Comparison of ENCODE assay signal across 8 cellular contexts in the genomic region with DNA sequence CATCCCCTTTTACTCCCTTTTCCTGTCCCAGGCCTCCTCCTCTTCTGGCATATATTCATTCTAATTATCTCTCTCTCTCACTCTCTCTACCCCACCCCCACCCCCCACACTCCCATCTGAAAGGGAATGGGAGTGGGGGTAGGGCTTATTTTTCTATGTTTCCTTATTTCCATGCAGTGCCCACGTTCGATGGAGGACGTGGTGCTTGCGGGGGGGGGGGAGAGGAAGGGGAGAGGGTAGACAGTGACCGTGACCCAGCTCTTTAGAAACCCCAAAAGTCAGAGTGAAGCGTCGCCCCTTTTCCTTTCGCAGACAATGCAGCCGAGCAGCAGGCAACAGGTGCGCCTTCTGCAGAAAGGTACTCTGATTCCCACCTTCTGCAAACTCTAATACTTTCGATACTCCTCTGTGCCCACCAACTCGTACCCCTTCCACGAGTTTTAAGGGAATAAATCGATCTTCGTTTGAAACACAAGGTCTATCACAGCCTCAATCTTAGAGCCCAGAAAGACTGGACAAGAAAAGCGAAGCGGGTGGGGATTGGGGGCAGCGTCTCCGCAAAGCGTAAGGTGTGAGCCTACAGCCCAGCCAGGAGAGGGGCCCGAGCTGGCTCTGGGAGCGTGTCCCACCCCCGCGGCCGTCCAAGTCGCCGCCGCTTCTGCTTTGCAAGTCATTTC. TPM values are rescaled to one million over a fixed set of nuclear protein-coding genes. Genes with fewer than 3 reads are reported as not detected.
DNase-seq lines count a peak whose midpoint lies in the region; ATAC-seq and TF ChIP-seq lines count a peak whose summit lies in the region.

No MANE protein-coding gene starts in this region.

- H3K4me1 Mint-ChIP-seq in chondrocyte (ENCODE audit: low read depth), result peaks cover 32% of the 10 kb centered on the region

- peak overlapping the region; percentile 99 for H3K4me2 ChIP-seq in PC-3 (ENCODE audit: low read length)

- H3K27ac ChIP-seq in PC-3 (ENCODE audit: low read length), result peak overlapping the region; percentile 97
- peak overlapping the region; percentile 88 for H3K27ac ChIP-seq in mesodermal cell (ENCODE audit: low read depth, low read length, severe bottlenecking)
- H3K27ac ChIP-seq in urinary bladder (ENCODE audit: low read depth), result peak overlapping the region; percentile 99

- H3K36me3 ChIP-seq in PC-3 (ENCODE audit: low read depth, low read length) (no peaks in the 10 kb centered on the region), mesodermal cell (ENCODE audit: control insufficient read depth, insufficient read depth, low read length) (no peaks in the 10 kb centered on the region), urinary bladder (ENCODE audit: insufficient read depth) (no peaks in the 10 kb centered on the region)

- DNase-seq in activated naive CD4-positive, alpha-beta T cell treated with Interleukin-2 at 50 U/mL for 16 hours, result peak; percentile 64
- DNase-seq in activated naive CD4-positive, alpha-beta T cell (lab: John Stamatoyannopoulos, UW), result no peak
- DNase-seq in PC-3 (peak; percentile 30), chondrocyte (ENCODE audit: low spot score) (no peak), KG1 (lab: John Stamatoyannopoulos, UW) (no peak)

- no peaks in the 10 kb centered on the region for H3K36me3 Mint-ChIP-seq in chondrocyte (ENCODE audit: low read depth)

- CTCF ChIA-PET in PC-3 (lab: Charles Lee), result interaction anchor here (1.7 kb wide), 1 partner anchor 256 kb away, joined by 10 read pairs; no protein-coding TSS in a partner anchor

- ATAC-seq in HG02763 (IDR thresholded peaks at IDR 0.05; ENCODE audit: unreplicated experiment) (peak; percentile 16), PC-3 (peak; percentile 5)

- no peaks in the 10 kb centered on the region for H3K9me3 Mint-ChIP-seq in chondrocyte (ENCODE audit: low read depth)

- H3K27me3 ChIP-seq in PC-3 (ENCODE audit: low read length), result no peaks in the 10 kb centered on the region

- peaks cover 25% of the 10 kb centered on the region for H4K20me1 ChIP-seq in PC-3 (ENCODE audit: low read length)

- no peaks in the 10 kb centered on the region for H3K9me2 ChIP-seq in PC-3 (replicated peaks; ENCODE audit: low read length)

- H3K4me3 ChIP-seq in PC-3 (ENCODE audit: low read length) (peak overlapping the region; percentile 95), mesodermal cell (ENCODE audit: extremely low read depth, insufficient read depth, low read length, poor library complexity, severe bottlenecking) (peak overlapping the region; percentile 68), urinary bladder (ENCODE audit: low read depth, low read length) (peak overlapping the region; percentile 68)

- 0 to 1% methylated on average over 23 to 24 of the region's 28 CpGs for WGBS in mesodermal cell (ENCODE audit: insufficient coverage in 2 of 2), 2 experiments
- under 1% methylated on average over 28 of the region's 28 CpGs for WGBS in urinary bladder

- TF ChIP-seq CTCF in PC-3 (conservative IDR thresholded peaks at IDR 0.05; ENCODE audit: low read depth, low read length), result no peak
- no peak for TF ChIP-seq CTCF in chondrocyte (IDR thresholded peaks at IDR 0.05)

- peak overlapping the region; percentile 99 for H3K9ac ChIP-seq in PC-3 (ENCODE audit: low read length)

- H2AFZ ChIP-seq in PC-3 (ENCODE audit: low read length), result peak overlapping the region; percentile 84

- H3F3A ChIP-seq in PC-3 (ENCODE audit: low read length, unreplicated experiment), result no peaks in the 10 kb centered on the region

- H3K4me1 ChIP-seq in PC-3 (ENCODE audit: insufficient read depth, low read length) (peaks cover 16% of the 10 kb centered on the region), mesodermal cell (ENCODE audit: control insufficient read depth, insufficient read depth, low read length, poor library complexity, severe bottlenecking) (no peaks in the 10 kb centered on the region), urinary bladder (ENCODE audit: insufficient read depth) (no peaks in the 10 kb centered on the region)

- POLR2A ChIA-PET in PC-3 (lab: Charles Lee; ENCODE audit: unreplicated experiment), result interaction anchor here (0.7 to 1.2 kb wide), 3 partner anchors 9 to 470 kb away, joined by 4 to 14 read pairs (median 5); no protein-coding TSS in a partner anchor

- no peaks in the 10 kb centered on the region for H3K79me2 ChIP-seq in PC-3 (ENCODE audit: low read length)

- intact Hi-C loops in PC-3 (cut with micrococcal nuclease), result loop anchor here (1.0 to 5.0 kb wide), 4 partner anchors 151 to 618 kb away; no protein-coding TSS in a partner anchor

- peaks cover 20% of the 10 kb centered on the region for H3K27me3 Mint-ChIP-seq in chondrocyte (ENCODE audit: low read depth)

- H3K9me3 ChIP-seq in PC-3 (ENCODE audit: low read length), result no peaks in the 10 kb centered on the region
- no peaks in the 10 kb centered on the region for H3K9me3 ChIP-seq in mesodermal cell (ENCODE audit: control insufficient read depth, low read length)

- H3K4me3 Mint-ChIP-seq in chondrocyte (ENCODE audit: unreplicated experiment), result peak overlapping the region; percentile 94

- H3K27ac Mint-ChIP-seq in chondrocyte (ENCODE audit: unreplicated experiment), result peak overlapping the region; percentile 98

- TSS peak; percentile 40 for BruUV-seq in PC-3 (replicated peaks; lab: Mats Ljungman, UMichigan)

RNA-seq across cellular contexts. Expression of gene NR4A2, which starts 0.9 kb away (rescaled TPM):
- total RNA-seq in PC-3 (2014; rRNA removed) (12.0 and 13.8 TPM in 2 replicates), chondrocyte (1.2 TPM in 3 replicates), urinary bladder (2.9 TPM)
- polyA plus RNA-seq in mesodermal cell (2013, experiment 1 of 2), result 1.00 TPM
- 1.1 TPM for polyA plus RNA-seq in mesodermal cell (2013, experiment 2 of 2)
- 11.1 TPM for polyA plus RNA-seq in urinary bladder

Comparison
In these comparisons a context has a peak if more than half of its experiments do, and no peak if none do; other contexts are left out.
1. DNase-seq: peak in activated naive CD4-positive, alpha-beta T cell treated with Interleukin-2 at 50 U/mL for 16 hours (single experiment) and PC-3 (single experiment); none in activated naive CD4-positive, alpha-beta T cell (0 of 4), chondrocyte (single experiment) and KG1 (single experiment).
2. Peak in every context shown above with its lines, with median percentiles within 50 percentile points of each other: H3K27ac ChIP-seq and H3K4me3 ChIP-seq.